Comparison of ENCODE assay signal across 11 cellular contexts in the genomic region with DNA sequence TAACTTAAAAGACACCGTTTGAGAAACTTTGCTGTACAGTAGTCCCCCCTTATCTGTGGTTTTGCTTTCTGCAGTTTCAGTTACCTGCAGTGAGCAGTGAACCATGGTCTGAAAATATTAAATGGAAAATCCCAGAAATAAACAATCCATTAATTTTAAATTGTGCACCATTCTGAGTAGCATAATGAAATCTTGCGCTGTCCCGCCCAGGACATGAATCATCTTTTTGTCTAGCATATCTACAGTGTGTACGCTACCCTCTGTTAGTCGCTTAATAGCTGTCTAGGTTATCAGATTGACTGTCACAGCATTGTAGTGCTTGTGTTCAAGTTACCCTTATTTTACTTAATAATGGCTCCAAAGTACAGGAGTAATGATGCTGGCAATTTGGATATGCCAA. TPM values are rescaled to one million over a fixed set of nuclear protein-coding genes. Genes with fewer than 3 reads are reported as not detected.
A peak's percentile ranks its signal among the peaks of the same experiment; 100 is the strongest.
DNase-seq lines count a peak whose midpoint lies in the region; ATAC-seq and TF ChIP-seq lines count a peak whose summit lies in the region.
"Had no signal": no experiment of that assay in that cellular context is flagged by ENCODE, and none has a peak within 500 bp of the region (broad histone marks: within the 10 kb centered on the region; RNA-seq: fewer than 3 reads in every experiment).

No MANE protein-coding gene starts in this region.

- CTCF ChIA-PET in mammary epithelial cell (lab: Charles Lee; ENCODE audit: low non-redundant PET) = no interaction called here

- no peak for TF ChIP-seq CTCF in GM12864 (IDR thresholded peaks at IDR 0.05; ENCODE audit: low read depth, low read length, missing control alignments)
- TF ChIP-seq CTCF in mammary epithelial cell (conservative IDR thresholded peaks at IDR 0.05 in 1 of 2, IDR thresholded peaks at IDR 0.05 in 1 of 2; ENCODE audit: extremely low read depth in 1 of 2, insufficient read depth in 1 of 2, low read depth in 1 of 2, low read length in 2 of 2) = no peak
- no peak for TF ChIP-seq CTCF in psoas muscle (IDR thresholded peaks at IDR 0.05)

- no peak overlapping the region for H3K9ac ChIP-seq in mammary epithelial cell (ENCODE audit: insufficient read depth, low read length)

- WGBS in mammary epithelial cell (ENCODE audit: low coverage, missing lambda C conversion rate) = 82% methylated on average over 5 of the region's 5 CpGs
- WGBS in psoas muscle, 3 donors = 81 to 88% (median 84%) methylated on average over 5 of the region's 5 CpGs

- H4K20me1 ChIP-seq in mammary epithelial cell (ENCODE audit: insufficient read depth, low read length) = peaks cover 27% of the 10 kb centered on the region

- peaks cover 34% of the 10 kb centered on the region for H3K36me3 ChIP-seq in mammary epithelial cell (ENCODE audit: insufficient read depth, low read length)
- peaks cover 8 to 41% of the 10 kb centered on the region in 2 donors for H3K36me3 ChIP-seq in psoas muscle (ENCODE audit: insufficient read depth in 1 of 2, low read depth in 1 of 2)

- intact Hi-C loops in mammary epithelial cell (cut with micrococcal nuclease) (no loop called here), psoas muscle (cut with DNase I) (no loop called here), cardiac septum (cut with DNase I) (no loop called here)

- peak in 1 of 4 donors; percentile 31 for ATAC-seq in psoas muscle

- in situ Hi-C loops in mammary epithelial cell (cut with MboI; ENCODE audit: low sequenced_read_pairs in 2 of 2) = no loop called here

- H3K9me3 ChIP-seq in mammary epithelial cell (replicated peaks; ENCODE audit: insufficient read depth, low read length) = no peaks in the 10 kb centered on the region
- no peaks in the 10 kb centered on the region for H3K9me3 ChIP-seq in psoas muscle
- H3K9me3 ChIP-seq: ascending aorta, sigmoid colon had no signal

- dilution Hi-C loops in mammary epithelial cell (cut with HindIII; ENCODE audit: low sequenced_read_pairs) = no loop called here

- no peak for DNase-seq in GM12864 (ENCODE audit: low read depth)
- peak; percentile 37 for DNase-seq in NCI-H146 (lab: John Stamatoyannopoulos, UW)
- peak; percentile 28 for DNase-seq in mammary epithelial cell
- DNase-seq in psoas muscle = no peak
- no peak for DNase-seq in NK-92 treated with Interleukin-12 subunit alpha and Interleukin-12 subunit beta, amount 100 ng/mL, for 24 hours (lab: John Stamatoyannopoulos, UW)
- DNase-seq in MV-4-11 (lab: John Stamatoyannopoulos, UW) = no peak
- DNase-seq in cardiac septum (ENCODE audit: low spot score) = no peak
- DNase-seq: NCI-H446, sigmoid colon had no signal

- no peak overlapping the region for H2AFZ ChIP-seq in mammary epithelial cell (ENCODE audit: low read depth, low read length)

- no TSS peak for BruUV-seq in mammary epithelial cell (replicated peaks; lab: Mats Ljungman, UMichigan)

- H3K27me3 ChIP-seq in mammary epithelial cell (ENCODE audit: insufficient read depth, low read length) (no peaks in the 10 kb centered on the region), psoas muscle (ENCODE audit: insufficient read depth in 3 of 3, low read length in 2 of 3) (no peaks in the 10 kb centered on the region)
- H3K27me3 ChIP-seq: ascending aorta, sigmoid colon had no signal

- peaks cover 98% of the 10 kb centered on the region for H3K79me2 ChIP-seq in mammary epithelial cell (ENCODE audit: insufficient read depth, low read length)

- peak overlapping the region; percentile 53 for H3K4me2 ChIP-seq in mammary epithelial cell (ENCODE audit: insufficient read depth, low read depth, low read length)

- H3K4me1 ChIP-seq in mammary epithelial cell (ENCODE audit: insufficient read depth, low read length) (peaks cover 46% of the 10 kb centered on the region), psoas muscle (peaks cover 77% of the 10 kb centered on the region)

- peak overlapping the region; percentile 19; the same call in 1 of the 2 replicates for H3K4me3 ChIP-seq in GM12864 (ENCODE audit: low read depth, low read length)
- no peak overlapping the region for H3K4me3 ChIP-seq in mammary epithelial cell (replicated peaks in 1 of 3; ENCODE audit: insufficient read depth in 1 of 3, low read depth in 2 of 3, low read length in 3 of 3)
- H3K4me3 ChIP-seq in psoas muscle = no peak overlapping the region
- H3K4me3 ChIP-seq: ascending aorta, sigmoid colon had no signal

- H3K27ac ChIP-seq in mammary epithelial cell (ENCODE audit: insufficient read depth, low read depth, low read length) (no peak overlapping the region), psoas muscle (peak overlapping the region; percentile 95)

RNA-seq across cellular contexts. Expression of gene ARPC2, which starts 6.1 kb away (rescaled TPM):
- total RNA-seq in mammary epithelial cell (100 to 1,000 TPM; 523 to 644 TPM), psoas muscle (100 to 1,000 TPM; 150 to 218 (median 188) TPM), cardiac septum (172 TPM)
- polyA plus RNA-seq in mammary epithelial cell (961 TPM), psoas muscle (100 to 1,000 TPM; 170 to 274 (median 244) TPM)
- 351 TPM for polyA minus RNA-seq in mammary epithelial cell

RNA-seq across cellular contexts. Expression of gene GPBAR1, which starts 37.8 kb away (rescaled TPM):
- total RNA-seq in mammary epithelial cell (under 1 TPM; 0.49 to 0.83 TPM), psoas muscle (under 1 TPM; 0.24 to 0.74 (median 0.24) TPM), cardiac septum (1.2 TPM)
- polyA plus RNA-seq in mammary epithelial cell (0.03 TPM), psoas muscle (under 1 TPM; 0.45 to 0.59 (median 0.56) TPM)
- not detected for polyA minus RNA-seq in mammary epithelial cell
- total RNA-seq: ascending aorta had no signal
- polyA plus RNA-seq: fibroblast of lung had no signal

RNA-seq across cellular contexts. Expression of gene AAMP, which starts 46.9 kb away (rescaled TPM):
- 10 to 100 TPM; 80.2 to 87.6 TPM for total RNA-seq in mammary epithelial cell
- 112 TPM for polyA plus RNA-seq in mammary epithelial cell
- 85.9 TPM for polyA minus RNA-seq in mammary epithelial cell
- total RNA-seq in psoas muscle = 10 to 100 TPM; 52.7 to 70.6 (median 62.5) TPM
- polyA plus RNA-seq in psoas muscle = 100 to 1,000 TPM in 2 of 3 donors, 10 to 100 TPM in 1; 73.8 to 120 (median 115) TPM
- 56.3 TPM for total RNA-seq in cardiac septum

RNA-seq across cellular contexts. Expression of gene PNKD, which starts 47.3 kb away (rescaled TPM):
- 10 to 100 TPM; 15.7 to 29.8 TPM for total RNA-seq in mammary epithelial cell
- polyA plus RNA-seq in mammary epithelial cell = 33.4 TPM
- polyA minus RNA-seq in mammary epithelial cell = 61.1 TPM
- total RNA-seq in psoas muscle = 10 to 100 TPM; 31.5 to 54.5 (median 41.0) TPM
- polyA plus RNA-seq in psoas muscle = 10 to 100 TPM; 55.6 to 86.9 (median 68.1) TPM
- total RNA-seq in cardiac septum = 72.6 TPM

RNA-seq across cellular contexts. Expression of gene CXCR1, which starts 56.3 kb away (rescaled TPM):
- total RNA-seq in mammary epithelial cell = 1 to 10 TPM in 1 of 2 donors, under 1 TPM in 1; under 0.01 to 1.1 TPM
- polyA plus RNA-seq in mammary epithelial cell = 1.4 TPM
- polyA minus RNA-seq in mammary epithelial cell = 6.8 TPM
- total RNA-seq in psoas muscle = under 1 TPM; 0.28 to 0.96 (median 0.74) TPM
- polyA plus RNA-seq in psoas muscle = under 1 TPM in 1 of 3 donors, not detected in 2; 0.10 TPM
- total RNA-seq in cardiac septum = 1.9 TPM
- total RNA-seq: ascending aorta, fibroblast of lung, sigmoid colon had no signal
- polyA plus RNA-seq: fibroblast of lung had no signal

Comparison
In these comparisons a context has a peak if more than half of its experiments do, and no peak if none do; other contexts are left out.
1. DNase-seq: peak in NCI-H146 (single experiment) and mammary epithelial cell (single experiment); none in GM12864 (single experiment), psoas muscle (0 of 2), NK-92 treated with Interleukin-12 subunit alpha and Interleukin-12 subunit beta, amount 100 ng/mL, for 24 hours (single experiment), MV-4-11 (single experiment) and cardiac septum (single experiment).